In genomic region chr5:168404366-168404765, GRCh38 we compare ENCODE assay signal across 11 cellular contexts.
DNase-seq lines count a peak whose midpoint lies in the region; ATAC-seq and TF ChIP-seq lines count a peak whose summit lies in the region.
"Had no signal": no experiment of that assay in that cellular context is flagged by ENCODE, and none has a peak within 500 bp of the region (broad histone marks: within the 10 kb centered on the region; RNA-seq: fewer than 3 reads in every experiment).

No MANE protein-coding gene starts in this region.

- H3K36me3 Mint-ChIP-seq in nephron progenitor cell (ENCODE audit: low read depth): no peaks in the 10 kb centered on the region
- H3K36me3 Mint-ChIP-seq in CD14-positive monocyte: no peaks in the 10 kb centered on the region

- H3K36me3 ChIP-seq in BJ (ENCODE audit: control insufficient read depth, insufficient read depth, low read length): no peaks in the 10 kb centered on the region

- intact Hi-C loops in CD14-positive monocyte (cut with micrococcal nuclease): no loop called here

- peak; percentile 23; the same call in 1 of the 2 replicates for TF ChIP-seq CTCF in BJ (IDR thresholded peaks at IDR 0.05; ENCODE audit: insufficient read depth, low read depth, low read length)
- TF ChIP-seq CTCF in fibroblast of mammary gland (conservative IDR thresholded peaks at IDR 0.05; ENCODE audit: control insufficient read depth, insufficient read depth, low read depth, low read length): no peak
- no peak for TF ChIP-seq CTCF in nephron progenitor cell (IDR thresholded peaks at IDR 0.05)
- no peak for TF ChIP-seq CTCF in CD14-positive monocyte (IDR thresholded peaks at IDR 0.05)

- DNase-seq in BJ (ENCODE audit: low read depth) (peak; percentile 72), SK-MEL-5 (ENCODE audit: low read depth, low spot score) (peak; percentile 74), fibroblast of mammary gland (ENCODE audit: low read depth) (peak; percentile 91), nephron progenitor cell (no peak), CD14-positive monocyte (ENCODE audit: low spot score) (no peak), GM19240 (ENCODE audit: insufficient read length, low spot score) (no peak)
- DNase-seq: activated naive CD4-positive, alpha-beta T cell; Caco-2; NCI-H69 had no signal

- H3K4me3 ChIP-seq in BJ (ENCODE audit: low read depth, low read length) (no peak overlapping the region), fibroblast of mammary gland (ENCODE audit: control insufficient read depth, low read depth, low read length) (no peak overlapping the region)

- no peaks in the 10 kb centered on the region for H3K9me3 Mint-ChIP-seq in nephron progenitor cell
- H3K9me3 Mint-ChIP-seq in CD14-positive monocyte: no peaks in the 10 kb centered on the region

- H3K4me1 Mint-ChIP-seq in nephron progenitor cell: peaks cover 19% of the 10 kb centered on the region
- H3K4me1 Mint-ChIP-seq in CD14-positive monocyte: peaks cover 5% of the 10 kb centered on the region

- H3K27me3 Mint-ChIP-seq in nephron progenitor cell (ENCODE audit: low read depth, poor library complexity) (peaks cover 6% of the 10 kb centered on the region), CD14-positive monocyte (ENCODE audit: low read depth in 3 of 3) (peaks cover 0 to 3% (median 2%) of the 10 kb centered on the region in 3 donors)

- ATAC-seq in GM21786 (IDR thresholded peaks at IDR 0.05; ENCODE audit: unreplicated experiment): no peak
- ATAC-seq in GM21576 (IDR thresholded peaks at IDR 0.05; ENCODE audit: unreplicated experiment): no peak

- POLR2A ChIA-PET in BJ (lab: Charles Lee): no interaction called here

- in situ Hi-C loops in SK-MEL-5 (cut with HindIII; ENCODE audit: low pct_unique_long_range_greater_than_20kb, low sequenced_read_pairs): no loop called here

- CTCF ChIA-PET in BJ (lab: Yijun Ruan, JAX): no interaction called here

- peaks cover 16% of the 10 kb centered on the region for H3K27me3 ChIP-seq in BJ (ENCODE audit: control insufficient read depth, insufficient read depth, low read length)

- H3K27ac Mint-ChIP-seq in nephron progenitor cell (peak overlapping the region; percentile 45), CD14-positive monocyte (no peak overlapping the region)

- no peak overlapping the region for H3K4me3 Mint-ChIP-seq in nephron progenitor cell
- no peak overlapping the region for H3K4me3 Mint-ChIP-seq in CD14-positive monocyte

Comparison
In these comparisons a context has a peak if more than half of its experiments do, and no peak if none do; other contexts are left out.
1. DNase-seq: peak in BJ (single experiment), SK-MEL-5 (single experiment) and fibroblast of mammary gland (single experiment); none in nephron progenitor cell (single experiment), CD14-positive monocyte (single experiment) and GM19240 (single experiment).